In genomic region chr6:18308070-18308735, GRCh38 we compare ENCODE assay signal across 16 cellular contexts. TPM values are rescaled to one million over a fixed set of nuclear protein-coding genes. Genes with fewer than 3 reads are reported as not detected.
DNase-seq lines count a peak whose midpoint lies in the region; TF ChIP-seq lines count a peak whose summit lies in the region.
"Had no signal": no experiment of that assay in that cellular context is flagged by ENCODE, and none has a peak within 500 bp of the region (broad histone marks: within the 10 kb centered on the region; RNA-seq: fewer than 3 reads in every experiment).

No MANE protein-coding gene starts in this region.

- POLR2A ChIA-PET in Caco-2 (lab: Charles Lee) = no interaction called here

- H3K4me1 ChIP-seq in adipocyte (ENCODE audit: control insufficient read depth, insufficient read depth, low read length) = peaks cover 16% of the 10 kb centered on the region
- no peaks in the 10 kb centered on the region for H3K4me1 ChIP-seq in Caco-2
- H3K4me1 ChIP-seq in suprapubic skin = no peaks in the 10 kb centered on the region
- H3K4me1 ChIP-seq: pancreas, upper lobe of left lung had no signal

- peak overlapping the region; percentile 69 for H3K4me3 Mint-ChIP-seq in HFFc6
- H3K4me3 Mint-ChIP-seq in Caco-2 (ENCODE audit: unreplicated experiment) = no peak overlapping the region
- H3K4me3 Mint-ChIP-seq in glutamatergic neuron (ENCODE audit: unreplicated experiment) = no peak overlapping the region
- H3K4me3 Mint-ChIP-seq: activated CD4-positive, alpha-beta T cell treated with anti-CD3 and anti-CD28 coated beads, Interleukin-2, amount 10 ng/mL, durations not matched to agents 7 days and 5 days; activated naive CD8-positive, alpha-beta T cell treated with anti-CD3 and anti-CD28 coated beads, Interleukin-2, amount 10 ng/mL, durations not matched to agents 7 days and 5 days; activated T-cell treated with anti-CD3 and anti-CD28 coated beads, Interleukin-2, amount 50 U/mL, for 4 hours; stimulated activated memory B cell treated with anti-CD40 and anti-IgM and Interleukin-4, amounts not matched to agents 10 μg/mL and 1 μg/mL and 100 μg/mL, for 72 hours had no signal

- CTCF ChIA-PET in Caco-2 (lab: Charles Lee) = no interaction called here

- 77% methylated on average over 4 of the region's 4 CpGs for WGBS in suprapubic skin

- H3K36me3 Mint-ChIP-seq in HFFc6 (ENCODE audit: low read depth) (peaks cover 7% of the 10 kb centered on the region), Caco-2 (ENCODE audit: insufficient read depth, unreplicated experiment) (no peaks in the 10 kb centered on the region), glutamatergic neuron (ENCODE audit: unreplicated experiment) (no peaks in the 10 kb centered on the region)
- H3K36me3 Mint-ChIP-seq: activated naive CD8-positive, alpha-beta T cell treated with anti-CD3 and anti-CD28 coated beads, Interleukin-2, amount 10 ng/mL, durations not matched to agents 7 days and 5 days; stimulated activated memory B cell treated with anti-CD40 and anti-IgM and Interleukin-4, amounts not matched to agents 10 μg/mL and 1 μg/mL and 100 μg/mL, for 72 hours had no signal

- peaks cover 8% of the 10 kb centered on the region for H3K9me3 Mint-ChIP-seq in HFFc6
- peaks cover 16% of the 10 kb centered on the region for H3K9me3 Mint-ChIP-seq in Caco-2 (ENCODE audit: unreplicated experiment)
- H3K9me3 Mint-ChIP-seq in glutamatergic neuron (ENCODE audit: unreplicated experiment) = no peaks in the 10 kb centered on the region
- H3K9me3 Mint-ChIP-seq: activated CD4-positive, alpha-beta T cell treated with anti-CD3 and anti-CD28 coated beads, Interleukin-2, amount 10 ng/mL, durations not matched to agents 7 days and 5 days; stimulated activated memory B cell treated with anti-CD40 and anti-IgM and Interleukin-4, amounts not matched to agents 10 μg/mL and 1 μg/mL and 100 μg/mL, for 72 hours had no signal

- peak overlapping the region; percentile 60 for H3K9ac ChIP-seq in adipocyte (ENCODE audit: low read length)

- H3K27ac ChIP-seq in suprapubic skin = no peak overlapping the region
- H3K27ac ChIP-seq: hepatocyte, pancreas, upper lobe of left lung had no signal

- no peaks in the 10 kb centered on the region for H3K27me3 Mint-ChIP-seq in HFFc6 (ENCODE audit: insufficient read depth)
- H3K27me3 Mint-ChIP-seq in Caco-2 (ENCODE audit: insufficient read depth, unreplicated experiment) = peaks cover 2% of the 10 kb centered on the region
- H3K27me3 Mint-ChIP-seq in glutamatergic neuron (ENCODE audit: unreplicated experiment) = no peaks in the 10 kb centered on the region

- TF ChIP-seq POLR2A in suprapubic skin (IDR thresholded peaks at IDR 0.05) = no peak

- no peaks in the 10 kb centered on the region for H3K27me3 ChIP-seq in adipocyte (replicated peaks; ENCODE audit: control insufficient read depth, insufficient read depth, low read length)
- no peaks in the 10 kb centered on the region for H3K27me3 ChIP-seq in Caco-2 (replicated peaks; ENCODE audit: control insufficient read depth, insufficient read depth, low read length)
- no peaks in the 10 kb centered on the region for H3K27me3 ChIP-seq in suprapubic skin
- H3K27me3 ChIP-seq: hepatocyte, pancreas, upper lobe of left lung had no signal

- peaks cover 44% of the 10 kb centered on the region for H3K4me1 Mint-ChIP-seq in HFFc6 (ENCODE audit: low read depth)
- H3K4me1 Mint-ChIP-seq in Caco-2 (ENCODE audit: low read depth, unreplicated experiment) = no peaks in the 10 kb centered on the region
- no peaks in the 10 kb centered on the region for H3K4me1 Mint-ChIP-seq in glutamatergic neuron (ENCODE audit: low read depth, unreplicated experiment)
- H3K4me1 Mint-ChIP-seq: activated CD4-positive, alpha-beta T cell treated with anti-CD3 and anti-CD28 coated beads, Interleukin-2, amount 10 ng/mL, durations not matched to agents 7 days and 5 days; stimulated activated memory B cell treated with anti-CD40 and anti-IgM and Interleukin-4, amounts not matched to agents 10 μg/mL and 1 μg/mL and 100 μg/mL, for 72 hours had no signal

- intact Hi-C loops in Caco-2 (cut with micrococcal nuclease; ENCODE audit: unreplicated experiment) = no loop called here

- TF ChIP-seq CTCF in HFFc6 (IDR thresholded peaks at IDR 0.05) (no peak), Caco-2 (IDR thresholded peaks at IDR 0.05; ENCODE audit: insufficient read depth in 1 of 2, low read depth in 1 of 2, low read length in 1 of 2, severe bottlenecking in 1 of 2, unreplicated experiment in 1 of 2) (no peak), suprapubic skin (IDR thresholded peaks at IDR 0.05) (no peak), glutamatergic neuron (IDR thresholded peaks at IDR 0.05; ENCODE audit: partially characterized antibody, unreplicated experiment) (no peak)

- DNase-seq in AG08395 (ENCODE audit: low spot score) (peak; percentile 63), HFFc6 (peak; percentile 79), adipocyte (ENCODE audit: low read depth) (peak; percentile 77), hepatic stellate cell (ENCODE audit: low spot score) (peak; percentile 58), Caco-2 (no peak), suprapubic skin (ENCODE audit: low spot score in 2 of 2) (no peak), glutamatergic neuron (no peak)
- DNase-seq in NK-92 treated with Interleukin-12 subunit alpha and Interleukin-12 subunit beta, amount 100 ng/mL, for 24 hours (lab: John Stamatoyannopoulos, UW) = no peak
- DNase-seq: activated CD4-positive, alpha-beta T cell treated with anti-CD3 and anti-CD28 coated beads, Interleukin-2, amount 10 ng/mL, durations not matched to agents 7 days and 5 days; activated naive CD8-positive, alpha-beta T cell treated with anti-CD3 and anti-CD28 coated beads, Interleukin-2, amount 10 ng/mL, durations not matched to agents 7 days and 5 days; activated T-cell treated with anti-CD3 and anti-CD28 coated beads, Interleukin-2, amount 50 U/mL, for 4 hours; mucosa of descending colon; pancreas; upper lobe of left lung had no signal

- no peak overlapping the region for H3K4me3 ChIP-seq in adipocyte (ENCODE audit: low read length)
- no peak overlapping the region for H3K4me3 ChIP-seq in Caco-2 (ENCODE audit: low read depth, low read length)
- no peak overlapping the region for H3K4me3 ChIP-seq in suprapubic skin
- H3K4me3 ChIP-seq: hepatocyte, mucosa of descending colon, pancreas, upper lobe of left lung had no signal

- no peak for TF ChIP-seq EP300 in suprapubic skin (IDR thresholded peaks at IDR 0.05)

- H3K9me3 ChIP-seq in adipocyte (ENCODE audit: control insufficient read depth, low read length) (peaks cover 8% of the 10 kb centered on the region), Caco-2 (no peaks in the 10 kb centered on the region), suprapubic skin (no peaks in the 10 kb centered on the region)
- H3K9me3 ChIP-seq: mucosa of descending colon, pancreas, upper lobe of left lung had no signal

- H3K36me3 ChIP-seq in adipocyte (ENCODE audit: control insufficient read depth, insufficient read depth, low read length, severe bottlenecking) = no peaks in the 10 kb centered on the region
- no peaks in the 10 kb centered on the region for H3K36me3 ChIP-seq in Caco-2 (ENCODE audit: control insufficient read depth, insufficient read depth, low read length)
- H3K36me3 ChIP-seq in suprapubic skin = no peaks in the 10 kb centered on the region
- H3K36me3 ChIP-seq: pancreas, upper lobe of left lung had no signal

- no TSS peak for BruUV-seq in Caco-2 (replicated peaks; lab: Mats Ljungman, UMichigan)

- H3K27ac Mint-ChIP-seq in HFFc6 = peak overlapping the region; percentile 62
- no peak overlapping the region for H3K27ac Mint-ChIP-seq in Caco-2 (ENCODE audit: unreplicated experiment)
- H3K27ac Mint-ChIP-seq in glutamatergic neuron (ENCODE audit: unreplicated experiment) = no peak overlapping the region
- H3K27ac Mint-ChIP-seq: activated CD4-positive, alpha-beta T cell treated with anti-CD3 and anti-CD28 coated beads, Interleukin-2, amount 10 ng/mL, durations not matched to agents 7 days and 5 days; activated naive CD8-positive, alpha-beta T cell treated with anti-CD3 and anti-CD28 coated beads, Interleukin-2, amount 10 ng/mL, durations not matched to agents 7 days and 5 days; stimulated activated memory B cell treated with anti-CD40 and anti-IgM and Interleukin-4, amounts not matched to agents 10 μg/mL and 1 μg/mL and 100 μg/mL, for 72 hours had no signal

RNA-seq across cellular contexts. Expression of gene DEK, which starts 43.9 kb away (rescaled TPM):
- 100 to 1,000 TPM in 5 of 6 experiments, 10 to 100 TPM in 1; 76.7 to 144 (median 132) TPM for total RNA-seq in HFFc6 (2021; fragmentation: NEBNext Ultra II Directional; extraction: Animal tissue kit (Norgen Biotek cat#: 25700))
- total RNA-seq in Caco-2 (2022) (170 and 171 TPM in 2 replicates), suprapubic skin (10 to 100 TPM; 57.6 to 90.3 (median 64.4) TPM), glutamatergic neuron (ENCODE audit: unreplicated experiment) (33.8 TPM)

Comparison
In these comparisons a context has a peak if more than half of its experiments do, and no peak if none do; other contexts are left out.
1. DNase-seq: peak in AG08395 (single experiment), HFFc6 (single experiment), adipocyte (single experiment) and hepatic stellate cell (single experiment); none in Caco-2 (0 of 2), suprapubic skin (0 of 2), glutamatergic neuron (single experiment) and NK-92 treated with Interleukin-12 subunit alpha and Interleukin-12 subunit beta, amount 100 ng/mL, for 24 hours (single experiment).